ENCODE assay signal across 18 cellular contexts in the genomic region with DNA sequence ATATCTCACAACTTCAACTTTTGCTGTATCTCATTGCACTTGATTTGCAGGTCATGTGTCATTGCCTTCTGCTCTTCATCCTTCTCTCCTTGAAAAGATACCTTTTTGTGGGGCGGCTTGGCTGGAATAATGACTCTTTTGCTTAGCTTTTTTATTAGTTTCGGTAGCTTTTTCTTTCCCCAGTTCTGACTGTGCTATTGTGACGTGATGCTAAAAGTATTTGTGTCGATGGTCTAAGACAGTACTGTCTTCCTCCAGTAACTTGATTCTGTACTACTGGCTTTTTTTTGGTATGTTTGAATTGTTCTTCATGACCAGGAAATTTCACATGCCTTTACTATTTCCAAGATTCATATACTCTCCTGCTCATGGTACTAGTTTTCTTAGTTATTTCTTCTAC.
"Had no signal": no experiment of that assay in that cellular context is flagged by ENCODE, and none has a peak within 500 bp of the region (broad histone marks: within the 10 kb centered on the region; RNA-seq: fewer than 3 reads in every experiment).

No MANE protein-coding gene starts in this region.

- H3K36me3 ChIP-seq: ascending aorta, tibial nerve had no signal

- H3K27me3 Mint-ChIP-seq: central memory CD8-positive, alpha-beta T cell; naive thymus-derived CD8-positive, alpha-beta T cell; stimulated activated naive B cell treated with anti-CD40 and anti-IgM and Interleukin-4, amounts not matched to agents 10 μg/mL and 1 μg/mL and 100 μg/mL, for 72 hours had no signal

- H3K9me3 ChIP-seq: ascending aorta, psoas muscle, tibial nerve had no signal

- H3K4me3 ChIP-seq: ascending aorta, psoas muscle, tibial nerve had no signal

- H3K36me3 Mint-ChIP-seq: immature natural killer cell; naive thymus-derived CD8-positive, alpha-beta T cell; stimulated activated naive B cell treated with anti-CD40 and anti-IgM and Interleukin-4, amounts not matched to agents 10 μg/mL and 1 μg/mL and 100 μg/mL, for 72 hours had no signal

- DNase-seq: activated CD4-positive, alpha-beta T cell treated with anti-CD3 and anti-CD28 coated beads for 1 hour; activated CD4-positive, alpha-beta T cell treated with anti-CD3 and anti-CD28 coated beads, Interleukin-2, amount 50 U/mL, for 48 hours; activated gamma-delta T cell treated with Interleukin-2 at 50 U/mL for 16 hours; activated T-cell treated with anti-CD3 and anti-CD28 coated beads, Interleukin-2, amount 50 U/mL, for 48 hours; dermis blood vessel endothelial cell; endodermal cell; erythroblast; immature natural killer cell; left colon; mammary epithelial cell; naive thymus-derived CD8-positive, alpha-beta T cell; occipital lobe; psoas muscle; stimulated activated CD4-positive, alpha-beta T cell treated with anti-CD3 and anti-CD28 coated beads, Interleukin-2, amount 100 ng/mL, for 24 hours; stimulated activated naive B cell treated with anti-CD40 and anti-IgM and Interleukin-4, amounts not matched to agents 10 μg/mL and 1 μg/mL and 100 μg/mL, for 72 hours had no signal

- H3K4me3 Mint-ChIP-seq: central memory CD8-positive, alpha-beta T cell; endodermal cell; immature natural killer cell; naive thymus-derived CD8-positive, alpha-beta T cell; stimulated activated naive B cell treated with anti-CD40 and anti-IgM and Interleukin-4, amounts not matched to agents 10 μg/mL and 1 μg/mL and 100 μg/mL, for 72 hours had no signal

- H3K4me1 ChIP-seq: ascending aorta, psoas muscle, tibial nerve had no signal

- H3K27ac ChIP-seq: ascending aorta, psoas muscle had no signal

- H3K27ac Mint-ChIP-seq: endodermal cell; immature natural killer cell; naive thymus-derived CD8-positive, alpha-beta T cell; stimulated activated naive B cell treated with anti-CD40 and anti-IgM and Interleukin-4, amounts not matched to agents 10 μg/mL and 1 μg/mL and 100 μg/mL, for 72 hours had no signal

- H3K4me1 Mint-ChIP-seq: central memory CD8-positive, alpha-beta T cell; endodermal cell; immature natural killer cell; naive thymus-derived CD8-positive, alpha-beta T cell; stimulated activated naive B cell treated with anti-CD40 and anti-IgM and Interleukin-4, amounts not matched to agents 10 μg/mL and 1 μg/mL and 100 μg/mL, for 72 hours had no signal

- H3K27me3 ChIP-seq: ascending aorta, tibial nerve had no signal
